8 cellular contexts compared by ENCODE assay signal in genomic region chr4:472881-473574, GRCh38. TPM values are rescaled to one million over a fixed set of nuclear protein-coding genes. Genes with fewer than 3 reads are reported as not detected.
DNase-seq lines count a peak whose midpoint lies in the region; ATAC-seq lines count a peak whose summit lies in the region.

No MANE protein-coding gene starts in this region.

- ATAC-seq in HG03066 (IDR thresholded peaks at IDR 0.05; ENCODE audit: low read depth, unreplicated experiment) (peak; percentile 1), HG03571 (IDR thresholded peaks at IDR 0.05; ENCODE audit: unreplicated experiment) (no peak)

- H3K27ac Mint-ChIP-seq in activated naive CD8-positive, alpha-beta T cell treated with anti-CD3 and anti-CD28 coated beads for 36 hours = peak overlapping the region; percentile 99

- H3K4me1 Mint-ChIP-seq in activated naive CD8-positive, alpha-beta T cell treated with anti-CD3 and anti-CD28 coated beads for 36 hours = peaks cover 28% of the 10 kb centered on the region

- H3K27ac ChIP-seq in skin epidermis = peak overlapping the region; percentile 35 to 96 (median 93)

- H3K4me3 ChIP-seq in iPS-11a (ENCODE audit: low read depth, low read length) (peak overlapping the region; percentile 91), skin epidermis (peak overlapping the region; percentile 56 to 93 (median 85))

- peaks cover 40% of the 10 kb centered on the region for H3K9me3 Mint-ChIP-seq in activated naive CD8-positive, alpha-beta T cell treated with anti-CD3 and anti-CD28 coated beads for 36 hours

- H3K27me3 Mint-ChIP-seq in activated naive CD8-positive, alpha-beta T cell treated with anti-CD3 and anti-CD28 coated beads for 36 hours = no peaks in the 10 kb centered on the region

- DNase-seq in EL (peak; percentile 20), inferior parietal cortex (ENCODE audit: extremely low spot score) (no peak), NCI-H1930 (lab: John Stamatoyannopoulos, UW) (no peak)
- no peak for DNase-seq in activated naive CD8-positive, alpha-beta T cell treated with anti-CD3 and anti-CD28 coated beads for 36 hours

- H3K36me3 Mint-ChIP-seq in activated naive CD8-positive, alpha-beta T cell treated with anti-CD3 and anti-CD28 coated beads for 36 hours = peaks cover 80% of the 10 kb centered on the region

- peak overlapping the region; percentile 98 for H3K4me3 Mint-ChIP-seq in activated naive CD8-positive, alpha-beta T cell treated with anti-CD3 and anti-CD28 coated beads for 36 hours

RNA-seq across cellular contexts. Expression of gene ZNF721, which starts 25.9 kb away (rescaled TPM):
- total RNA-seq in activated naive CD8-positive, alpha-beta T cell treated with anti-CD3 and anti-CD28 coated beads for 36 hours = 10 to 100 TPM; 33.4 to 38.3 TPM

RNA-seq across cellular contexts. Expression of gene PIGG, which starts 26.0 kb away (rescaled TPM):
- total RNA-seq in activated naive CD8-positive, alpha-beta T cell treated with anti-CD3 and anti-CD28 coated beads for 36 hours = 10 to 100 TPM; 40.1 to 45.1 TPM
